ENCODE assay signal across 1 cellular context in genomic region chr22:36409067-36409466, GRCh38.
TF ChIP-seq lines count a peak whose summit lies in the region.

No MANE protein-coding gene starts in this region.

TF ChIP-seq in WTC11, 78 proteins besides CTCF, POLR2A, EP300 and RAD21 (continued from another document):
- TF ChIP-seq ARID4B (CRISPR knock-in tag; IDR thresholded peaks at IDR 0.05; ENCODE audit: borderline replicate concordance) (no peak), KAT7 (CRISPR knock-in tag; IDR thresholded peaks at IDR 0.05; ENCODE audit: borderline replicate concordance) (no peak), ZNF219 (CRISPR knock-in tag; IDR thresholded peaks at IDR 0.05; ENCODE audit: borderline replicate concordance) (no peak), JAZF1 (CRISPR knock-in tag; IDR thresholded peaks at IDR 0.05) (no peak), ZNF281 (CRISPR knock-in tag; IDR thresholded peaks at IDR 0.05) (no peak), MYBL2 (CRISPR knock-in tag; IDR thresholded peaks at IDR 0.05) (no peak), USF2 (CRISPR knock-in tag; IDR thresholded peaks at IDR 0.05) (no peak)
TF ChIP-seq in WTC11: peak in this region for 0.
